8 cellular contexts compared by ENCODE assay signal in genomic region chr6:97246842-97247241, GRCh38.
"Had no signal": no experiment of that assay in that cellular context is flagged by ENCODE, and none has a peak within 500 bp of the region (broad histone marks: within the 10 kb centered on the region; RNA-seq: fewer than 3 reads in every experiment).

No MANE protein-coding gene starts in this region.

- H3K9ac ChIP-seq: GM23248 had no signal

- ATAC-seq: HCT116 had no signal

- H2AFZ ChIP-seq: GM23248 had no signal

- H3K4me3 ChIP-seq: GM23248, HAP-1 had no signal

- DNase-seq: GM23248, GOT3, H7, HFFc6, KG1 had no signal

- H3K9me3 ChIP-seq: HAP-1 had no signal

- H3K27ac ChIP-seq: GM23248, HL-60 had no signal
